Comparison of ENCODE assay signal across 10 cellular contexts in genomic region chr3:56862352-56863062, GRCh38.
A peak's percentile ranks its signal among the peaks of the same experiment; 100 is the strongest.
DNase-seq lines count a peak whose midpoint lies in the region; ATAC-seq, FAIRE-seq and TF ChIP-seq lines count a peak whose summit lies in the region.
"Had no signal": no experiment of that assay in that cellular context is flagged by ENCODE, and none has a peak within 500 bp of the region (broad histone marks: within the 10 kb centered on the region; RNA-seq: fewer than 3 reads in every experiment).

No MANE protein-coding gene starts in this region.

- peak; percentile 39; the same call in 2 of the 3 replicates for ATAC-seq in GM23338
- ATAC-seq: K562 had no signal

- POLR2A ChIA-PET in BJ (lab: Charles Lee) = no interaction called here

- no peak for FAIRE-seq in small intestine (lab: Jason Lieb, UNC)
- FAIRE-seq: K562 had no signal

- no peak overlapping the region for H3K4ac ChIP-seq in mesendoderm (ENCODE audit: low read depth, low read length)

- H3K4me3 ChIP-seq in BJ (ENCODE audit: low read depth, low read length) (no peak overlapping the region), GM23338 (no peak overlapping the region), small intestine (ENCODE audit: low read depth in 1 of 2, low read length in 2 of 2) (no peak overlapping the region), mesendoderm (ENCODE audit: low read length) (no peak overlapping the region)
- H3K4me3 ChIP-seq: K562 had no signal

- CTCF ChIA-PET in BJ (lab: Yijun Ruan, JAX) = interaction anchor here (0.9 kb wide), 1 partner anchor 63 kb away, joined by 3 read pairs; no protein-coding TSS in a partner anchor

- no peaks in the 10 kb centered on the region for H3F3A ChIP-seq in GM23338 (replicated peaks; ENCODE audit: low read depth)

- TF ChIP-seq CTCF in BJ (IDR thresholded peaks at IDR 0.05; ENCODE audit: insufficient read depth, low read depth, low read length) (no peak), GM23338 (conservative IDR thresholded peaks at IDR 0.05; ENCODE audit: low read depth in 2 of 2) (no peak)

- H3K27ac ChIP-seq in GM23338 (ENCODE audit: low read depth) = no peak overlapping the region
- no peak overlapping the region for H3K27ac ChIP-seq in small intestine (ENCODE audit: low read depth in 1 of 2, low read length in 1 of 2)
- no peak overlapping the region for H3K27ac ChIP-seq in mesendoderm (ENCODE audit: low read depth, low read length)

- H3K4me3 Mint-ChIP-seq in GM23338 = no peak overlapping the region
- H3K4me3 Mint-ChIP-seq: immature natural killer cell had no signal

- H2BK15ac ChIP-seq in mesendoderm (replicated peaks; ENCODE audit: low read depth) = no peak overlapping the region

- H3K27me3 Mint-ChIP-seq in GM23338 (ENCODE audit: insufficient read depth, low read depth, poor library complexity) = peaks cover 1% of the 10 kb centered on the region

- no peak overlapping the region for H2BK120ac ChIP-seq in mesendoderm (ENCODE audit: low read depth, low read length)

- no peak overlapping the region for H3K4me2 ChIP-seq in GM23338
- H3K4me2 ChIP-seq in mesendoderm (ENCODE audit: low read length) = no peak overlapping the region

- H3K36me3 ChIP-seq in BJ (ENCODE audit: control insufficient read depth, insufficient read depth, low read length) (no peaks in the 10 kb centered on the region), GM23338 (ENCODE audit: insufficient read depth) (no peaks in the 10 kb centered on the region), small intestine (ENCODE audit: control insufficient read depth in 2 of 2, insufficient read depth in 2 of 2, low read length in 2 of 2) (peaks cover 0 to 3% of the 10 kb centered on the region in 2 donors), mesendoderm (ENCODE audit: control insufficient read depth, insufficient read depth, low read length) (no peaks in the 10 kb centered on the region)

- H4K8ac ChIP-seq in mesendoderm (ENCODE audit: low read depth, low read length) = no peak overlapping the region

- DNase-seq in BJ (ENCODE audit: low read depth) = peak; percentile 47
- DNase-seq in GM23338 (ENCODE audit: low spot score) = no peak
- DNase-seq in anterior cingulate cortex (lab: John Stamatoyannopoulos, UW) = peak in 35 of 58 donors; percentile 4 to 75 (median 35)
- peak; percentile 80 for DNase-seq in medulla oblongata (ENCODE audit: extremely low spot score)
- no peak for DNase-seq in GOT3 (lab: John Stamatoyannopoulos, UW)
- no peak for DNase-seq in NCI-H1436 (lab: John Stamatoyannopoulos, UW)
- no peak for DNase-seq in small intestine
- no peak for DNase-seq in mesendoderm
- DNase-seq: immature natural killer cell had no signal

- H3K9me3 Mint-ChIP-seq in GM23338 = no peaks in the 10 kb centered on the region

- no peak overlapping the region for H3K18ac ChIP-seq in mesendoderm (ENCODE audit: low read length)

- no peak overlapping the region for H2AK5ac ChIP-seq in mesendoderm (ENCODE audit: low read length)

- no peak overlapping the region for H4K5ac ChIP-seq in mesendoderm (ENCODE audit: low read length)

- no peaks in the 10 kb centered on the region for H3K79me1 ChIP-seq in mesendoderm (ENCODE audit: low read length)

- no peak overlapping the region for H3K23ac ChIP-seq in mesendoderm (ENCODE audit: low read length)

- H2BK5ac ChIP-seq in mesendoderm (ENCODE audit: low read length) = no peak overlapping the region

- H3K4me1 ChIP-seq in GM23338 (ENCODE audit: insufficient read depth) = no peaks in the 10 kb centered on the region; the same call in 1 of the 2 replicates
- peaks cover 0 to 3% of the 10 kb centered on the region in 2 donors for H3K4me1 ChIP-seq in small intestine (ENCODE audit: control insufficient read depth in 2 of 2, insufficient read depth in 1 of 2, low read depth in 1 of 2, low read length in 1 of 2)
- H3K4me1 ChIP-seq in mesendoderm (ENCODE audit: control insufficient read depth, low read depth, low read length) = peaks cover 3% of the 10 kb centered on the region

- 76 to 78% (median 77%) methylated on average over 6 of the region's 6 CpGs for WGBS in small intestine, 3 donors
- WGBS in mesendoderm (ENCODE audit: extremely low coverage, insufficient coverage, low lambda C conversion rate) = no CpG with 5 or more reads among the region's 6 CpGs

- no peaks in the 10 kb centered on the region for H3K9me3 ChIP-seq in small intestine (ENCODE audit: control insufficient read depth, low read depth)

- no peak overlapping the region for H2AFZ ChIP-seq in GM23338

- H3K79me2 ChIP-seq in GM23338 (replicated peaks; ENCODE audit: insufficient read depth) (no peaks in the 10 kb centered on the region), mesendoderm (ENCODE audit: control insufficient read depth, insufficient read depth, low read length) (no peaks in the 10 kb centered on the region)

- H3K27ac Mint-ChIP-seq in GM23338 = no peak overlapping the region

- no peaks in the 10 kb centered on the region for H3K36me3 Mint-ChIP-seq in GM23338 (ENCODE audit: low read depth)

- H4K20me1 ChIP-seq in GM23338 (replicated peaks; ENCODE audit: insufficient read depth) = no peaks in the 10 kb centered on the region; the same call in 1 of the 2 replicates

- no peak overlapping the region for H3K56ac ChIP-seq in mesendoderm (ENCODE audit: low read length)

- H3K4me1 Mint-ChIP-seq in GM23338 = peaks cover 8% of the 10 kb centered on the region

- H3K9me2 ChIP-seq in GM23338 (ENCODE audit: insufficient read depth) = no peaks in the 10 kb centered on the region

- H3K27me3 ChIP-seq in BJ (ENCODE audit: control insufficient read depth, insufficient read depth, low read length) (no peaks in the 10 kb centered on the region; the same call in 1 of the 2 replicates), GM23338 (ENCODE audit: insufficient read depth) (no peaks in the 10 kb centered on the region), small intestine (ENCODE audit: control insufficient read depth in 2 of 2, insufficient read depth in 2 of 2, low read length in 2 of 2) (no peaks in the 10 kb centered on the region), mesendoderm (ENCODE audit: insufficient read depth, low read length, poor library complexity) (no peaks in the 10 kb centered on the region)

- no peak overlapping the region for H3K9ac ChIP-seq in mesendoderm (ENCODE audit: low read length)

TF ChIP-seq in GM23338, 12 proteins besides CTCF, POLR2A, EP300 and RAD21 (continues in another document):
- TF ChIP-seq JUNB (IDR thresholded peaks at IDR 0.05; ENCODE audit: unreplicated experiment) (no peak), ZNF331 (CRISPR knock-in tag; IDR thresholded peaks at IDR 0.05; ENCODE audit: low read depth) (no peak), EZH2 (IDR thresholded peaks at IDR 0.05; ENCODE audit: low read depth, unreplicated experiment) (no peak), REST (IDR thresholded peaks at IDR 0.05; ENCODE audit: unreplicated experiment) (no peak), POLR2AphosphoS5 (IDR thresholded peaks at IDR 0.05; ENCODE audit: low read depth) (no peak), EZH2phosphoT487 (IDR thresholded peaks at IDR 0.05; ENCODE audit: unreplicated experiment) (no peak), STAT1 (IDR thresholded peaks at IDR 0.05; ENCODE audit: unreplicated experiment) (no peak)

Comparison
In these comparisons a context has a peak if more than half of its experiments do, and no peak if none do; other contexts are left out.
1. DNase-seq: peak in BJ (single experiment), anterior cingulate cortex (35 of 58) and medulla oblongata (single experiment); none in GM23338 (single experiment), GOT3 (single experiment), NCI-H1436 (single experiment), small intestine (single experiment) and mesendoderm (single experiment).